In genomic region chrY:12358337-12358736, GRCh38 we compare ENCODE assay signal across 29 cellular contexts.
"Had no signal": no experiment of that assay in that cellular context is flagged by ENCODE, and none has a peak within 500 bp of the region (broad histone marks: within the 10 kb centered on the region; RNA-seq: fewer than 3 reads in every experiment).

No MANE protein-coding gene starts in this region.

- H3K27me3 ChIP-seq: adrenal gland, breast epithelium, esophagus muscularis mucosa, gastroesophageal sphincter had no signal

- DNase-seq: activated CD4-positive, alpha-beta memory T cell treated with anti-CD3 and anti-CD28 coated beads, Interleukin-2, amount 10 ng/mL, durations not matched to agents 7 days and 5 days; activated CD4-positive, alpha-beta T cell treated with anti-CD3 and anti-CD28 coated beads for 1 hour; activated CD4-positive, alpha-beta T cell treated with anti-CD3 and anti-CD28 coated beads for 4 hours; activated CD4-positive, alpha-beta T cell treated with anti-CD3 and anti-CD28 coated beads, Interleukin-2, amount 10 ng/mL, durations not matched to agents 7 days and 5 days; activated CD4-positive, alpha-beta T cell treated with anti-CD3 and anti-CD28 coated beads, Interleukin-2, amount 50 U/mL, for 4 hours; activated CD8-positive, alpha-beta memory T cell treated with anti-CD3 and anti-CD28 coated beads, Interleukin-2, amount 50 U/mL, for 48 hours; activated gamma-delta T cell; activated naive CD4-positive, alpha-beta T cell treated with Interleukin-2 at 50 U/mL for 16 hours; activated naive CD8-positive, alpha-beta T cell treated with anti-CD3 and anti-CD28 coated beads for 36 hours; activated naive CD8-positive, alpha-beta T cell treated with anti-CD3 and anti-CD28 coated beads, Interleukin-2, amount 50 U/mL, for 24 hours; activated T-cell treated with anti-CD3 and anti-CD28 coated beads for 4 hours; activated T-cell treated with anti-CD3 and anti-CD28 coated beads, Interleukin-2, amount 50 U/mL, for 24 hours; activated T-cell treated with anti-CD3 and anti-CD28 coated beads, Interleukin-2, amount 50 U/mL, for 72 hours; adrenal gland; amygdala; aorta; cortex of kidney; dermis blood vessel endothelial cell; effector CD4-positive, alpha-beta T cell; foreskin melanocyte; T-helper 2 cell had no signal

- H3K36me3 Mint-ChIP-seq: activated naive CD4-positive, alpha-beta T cell treated with anti-CD3 and anti-CD28 coated beads, Interleukin-2, amount 50 U/mL, for 24 hours; activated naive CD8-positive, alpha-beta T cell treated with anti-CD3 and anti-CD28 coated beads for 36 hours; brain had no signal

- H3K4me3 Mint-ChIP-seq: activated CD4-positive, alpha-beta memory T cell treated with anti-CD3 and anti-CD28 coated beads, Interleukin-2, amount 10 ng/mL, durations not matched to agents 7 days and 5 days; activated CD4-positive, alpha-beta T cell treated with anti-CD3 and anti-CD28 coated beads, Interleukin-2, amount 10 ng/mL, durations not matched to agents 7 days and 5 days; activated naive CD4-positive, alpha-beta T cell treated with anti-CD3 and anti-CD28 coated beads, Interleukin-2, amount 50 U/mL, for 24 hours; activated naive CD8-positive, alpha-beta T cell treated with anti-CD3 and anti-CD28 coated beads for 36 hours; activated naive CD8-positive, alpha-beta T cell treated with anti-CD3 and anti-CD28 coated beads, Interleukin-2, amount 50 U/mL, for 24 hours; activated T-cell treated with anti-CD3 and anti-CD28 coated beads, Interleukin-2, amount 50 U/mL, for 24 hours; activated T-cell treated with anti-CD3 and anti-CD28 coated beads, Interleukin-2, amount 50 U/mL, for 72 hours; brain; central memory CD8-positive, alpha-beta T cell; WTC11 had no signal

- ATAC-seq: activated naive CD8-positive, alpha-beta T cell treated with anti-CD3 and anti-CD28 coated beads, Interleukin-2, amount 50 U/mL, for 24 hours; activated T-cell treated with anti-CD3 and anti-CD28 coated beads, Interleukin-2, amount 50 U/mL, for 72 hours; gastroesophageal sphincter; WTC11 had no signal

- H3K27ac Mint-ChIP-seq: activated CD4-positive, alpha-beta memory T cell treated with anti-CD3 and anti-CD28 coated beads, Interleukin-2, amount 10 ng/mL, durations not matched to agents 7 days and 5 days; activated CD4-positive, alpha-beta T cell treated with anti-CD3 and anti-CD28 coated beads, Interleukin-2, amount 10 ng/mL, durations not matched to agents 7 days and 5 days; activated naive CD4-positive, alpha-beta T cell treated with anti-CD3 and anti-CD28 coated beads, Interleukin-2, amount 50 U/mL, for 24 hours; activated naive CD8-positive, alpha-beta T cell treated with anti-CD3 and anti-CD28 coated beads for 36 hours; activated naive CD8-positive, alpha-beta T cell treated with anti-CD3 and anti-CD28 coated beads, Interleukin-2, amount 50 U/mL, for 24 hours; activated T-cell treated with anti-CD3 and anti-CD28 coated beads, Interleukin-2, amount 50 U/mL, for 24 hours; activated T-cell treated with anti-CD3 and anti-CD28 coated beads, Interleukin-2, amount 50 U/mL, for 72 hours; brain; WTC11 had no signal

- H3K4me3 ChIP-seq: adrenal gland, breast epithelium, esophagus muscularis mucosa, gastroesophageal sphincter had no signal

- H3K27ac ChIP-seq: adrenal gland, breast epithelium, esophagus muscularis mucosa, gastroesophageal sphincter, VCaP had no signal

- H3K4me1 ChIP-seq: adrenal gland, breast epithelium, esophagus muscularis mucosa, gastroesophageal sphincter had no signal

- H3K27me3 Mint-ChIP-seq: activated CD4-positive, alpha-beta memory T cell treated with anti-CD3 and anti-CD28 coated beads, Interleukin-2, amount 10 ng/mL, durations not matched to agents 7 days and 5 days; activated CD4-positive, alpha-beta T cell treated with anti-CD3 and anti-CD28 coated beads, Interleukin-2, amount 10 ng/mL, durations not matched to agents 7 days and 5 days; activated naive CD4-positive, alpha-beta T cell treated with anti-CD3 and anti-CD28 coated beads, Interleukin-2, amount 50 U/mL, for 24 hours; activated naive CD8-positive, alpha-beta T cell treated with anti-CD3 and anti-CD28 coated beads for 36 hours; activated naive CD8-positive, alpha-beta T cell treated with anti-CD3 and anti-CD28 coated beads, Interleukin-2, amount 50 U/mL, for 24 hours; activated T-cell treated with anti-CD3 and anti-CD28 coated beads, Interleukin-2, amount 50 U/mL, for 24 hours; brain had no signal

- H3K36me3 ChIP-seq: adrenal gland, breast epithelium, esophagus muscularis mucosa, gastroesophageal sphincter had no signal

- H3K4me1 Mint-ChIP-seq: activated CD4-positive, alpha-beta memory T cell treated with anti-CD3 and anti-CD28 coated beads, Interleukin-2, amount 10 ng/mL, durations not matched to agents 7 days and 5 days; activated CD4-positive, alpha-beta T cell treated with anti-CD3 and anti-CD28 coated beads, Interleukin-2, amount 10 ng/mL, durations not matched to agents 7 days and 5 days; activated naive CD4-positive, alpha-beta T cell treated with anti-CD3 and anti-CD28 coated beads, Interleukin-2, amount 50 U/mL, for 24 hours; activated naive CD8-positive, alpha-beta T cell treated with anti-CD3 and anti-CD28 coated beads for 36 hours; activated naive CD8-positive, alpha-beta T cell treated with anti-CD3 and anti-CD28 coated beads, Interleukin-2, amount 50 U/mL, for 24 hours; brain; central memory CD8-positive, alpha-beta T cell; WTC11 had no signal

- H3K9me3 ChIP-seq: adrenal gland, breast epithelium, esophagus muscularis mucosa, gastroesophageal sphincter had no signal

- H3K9me3 Mint-ChIP-seq: activated CD4-positive, alpha-beta memory T cell treated with anti-CD3 and anti-CD28 coated beads, Interleukin-2, amount 10 ng/mL, durations not matched to agents 7 days and 5 days; activated CD4-positive, alpha-beta T cell treated with anti-CD3 and anti-CD28 coated beads, Interleukin-2, amount 10 ng/mL, durations not matched to agents 7 days and 5 days; activated naive CD4-positive, alpha-beta T cell treated with anti-CD3 and anti-CD28 coated beads, Interleukin-2, amount 50 U/mL, for 24 hours; activated naive CD8-positive, alpha-beta T cell treated with anti-CD3 and anti-CD28 coated beads for 36 hours; activated naive CD8-positive, alpha-beta T cell treated with anti-CD3 and anti-CD28 coated beads, Interleukin-2, amount 50 U/mL, for 24 hours; activated T-cell treated with anti-CD3 and anti-CD28 coated beads, Interleukin-2, amount 50 U/mL, for 24 hours; activated T-cell treated with anti-CD3 and anti-CD28 coated beads, Interleukin-2, amount 50 U/mL, for 72 hours; central memory CD8-positive, alpha-beta T cell had no signal
